Comparison of ENCODE assay signal across 18 cellular contexts in genomic region chr2:603869-604268, GRCh38.
DNase-seq lines count a peak whose midpoint lies in the region; ATAC-seq and TF ChIP-seq lines count a peak whose summit lies in the region.
"Had no signal": no experiment of that assay in that cellular context is flagged by ENCODE, and none has a peak within 500 bp of the region (broad histone marks: within the 10 kb centered on the region; RNA-seq: fewer than 3 reads in every experiment).

No MANE protein-coding gene starts in this region.

- H4K91ac ChIP-seq in IMR-90 (ENCODE audit: insufficient read depth, low read depth, low read length) = no peak overlapping the region

- no peaks in the 10 kb centered on the region for H3K9me3 Mint-ChIP-seq in osteocyte (ENCODE audit: unreplicated experiment)

- no peak overlapping the region for H2BK20ac ChIP-seq in IMR-90 (ENCODE audit: low read depth, low read length)

- H3K4me3 ChIP-seq in IMR-90 (ENCODE audit: insufficient read depth, low read depth, low read length) = no peak overlapping the region
- H3K4me3 ChIP-seq: MG63, Peyer's patch had no signal

- H2AK9ac ChIP-seq in IMR-90 (replicated peaks; ENCODE audit: low read depth, low read length, poor library complexity) = no peak overlapping the region

- H3K27ac ChIP-seq in IMR-90 (ENCODE audit: insufficient read depth, low read length) = no peak overlapping the region
- H3K27ac ChIP-seq: 22Rv1, Peyer's patch had no signal

- H2AFZ ChIP-seq in IMR-90 (replicated peaks; ENCODE audit: low read length, poor library complexity) = peak overlapping the region; percentile 23

- ATAC-seq in IMR-90 (ENCODE audit: low read depth) = no peak
- ATAC-seq in stimulated activated naive CD8-positive, alpha-beta T cell treated with anti-CD3 and anti-CD28 coated beads, Interleukin-15, Interleukin-2, amounts not matched to agents 100 U/mL and 50 U/mL, for 24 hours = no peak

- H3K23ac ChIP-seq in IMR-90 (ENCODE audit: low read depth, low read length) = no peak overlapping the region

- WGBS in IMR-90 (ENCODE audit: extremely low coverage in 2 of 2, insufficient read length in 1 of 2), 2 experiments = no CpG with 5 or more reads among the region's 8 CpGs

- intact Hi-C loops in IMR-90 (cut with micrococcal nuclease) = no loop called here

- no peak overlapping the region for H2BK5ac ChIP-seq in IMR-90 (ENCODE audit: low read depth, low read length, poor library complexity, severe bottlenecking)

- no peaks in the 10 kb centered on the region for H3K36me3 ChIP-seq in IMR-90 (ENCODE audit: control insufficient read depth, insufficient read depth, low read length)
- H3K36me3 ChIP-seq: BE2C, MG63, Peyer's patch had no signal

- no peak overlapping the region for H2BK15ac ChIP-seq in IMR-90 (ENCODE audit: low read depth, low read length)

- no peak for TF ChIP-seq POLR2A in IMR-90 (IDR thresholded peaks at IDR 0.05; ENCODE audit: low read depth, low read length)

- no TSS peak for BruUV-seq in IMR-90 (replicated peaks; lab: Mats Ljungman, UMichigan)

- H3K27me3 Mint-ChIP-seq in osteocyte (ENCODE audit: unreplicated experiment) = peaks cover 4% of the 10 kb centered on the region
- H3K27me3 Mint-ChIP-seq: CD4-positive, alpha-beta memory T cell had no signal

- H3K36me3 Mint-ChIP-seq in osteocyte (ENCODE audit: unreplicated experiment) = no peaks in the 10 kb centered on the region
- H3K36me3 Mint-ChIP-seq: CD4-positive, alpha-beta memory T cell had no signal

- peaks cover 39% of the 10 kb centered on the region for H3K9me3 ChIP-seq in IMR-90 (ENCODE audit: control insufficient read depth, insufficient read depth, low read length)
- H3K9me3 ChIP-seq: BE2C, MG63, Peyer's patch had no signal

- no peak overlapping the region for H3K9ac ChIP-seq in IMR-90 (ENCODE audit: low read depth, low read length)

- H3K27ac Mint-ChIP-seq in osteocyte (ENCODE audit: unreplicated experiment) = no peak overlapping the region
- H3K27ac Mint-ChIP-seq: CD4-positive, alpha-beta memory T cell had no signal

- no peak overlapping the region for H3K18ac ChIP-seq in IMR-90 (ENCODE audit: low read depth, low read length)

- no peak overlapping the region for H3K4ac ChIP-seq in IMR-90 (ENCODE audit: low read depth, low read length)

- in situ Hi-C loops in IMR-90 (cut with MboI; ENCODE audit: low sequenced_read_pairs) = no loop called here

- no peak overlapping the region for H4K5ac ChIP-seq in IMR-90 (ENCODE audit: low read depth, low read length)

- H4K8ac ChIP-seq in IMR-90 (ENCODE audit: low read depth in 2 of 2, low read length in 2 of 2) = no peak overlapping the region

- no peak for TF ChIP-seq RAD21 in IMR-90 (IDR thresholded peaks at IDR 0.05; ENCODE audit: low read length)

- no peak overlapping the region for H3K4me2 ChIP-seq in IMR-90 (ENCODE audit: low read depth, low read length)

- H3K4me3 Mint-ChIP-seq in osteocyte (ENCODE audit: unreplicated experiment) = no peak overlapping the region
- H3K4me3 Mint-ChIP-seq: CD4-positive, alpha-beta memory T cell had no signal

- dilution Hi-C loops in IMR-90 (cut with HindIII; ENCODE audit: low sequenced_read_pairs, unreplicated experiment) = no loop called here

- no peak overlapping the region for H3K14ac ChIP-seq in IMR-90 (replicated peaks; ENCODE audit: low read depth, low read length)

- CTCF ChIA-PET in IMR-90 (lab: Yijun Ruan, JAX) = no interaction called here

- no peaks in the 10 kb centered on the region for H3K27me3 ChIP-seq in IMR-90 (ENCODE audit: control insufficient read depth, insufficient read depth, low read length)
- H3K27me3 ChIP-seq: BE2C, MG63, Peyer's patch had no signal

- H3K4me1 ChIP-seq in IMR-90 (ENCODE audit: control insufficient read depth, insufficient read depth, low read length) = no peaks in the 10 kb centered on the region
- H3K4me1 ChIP-seq: BE2C, Peyer's patch had no signal

- H3K56ac ChIP-seq in IMR-90 (ENCODE audit: extremely low read depth, insufficient read depth, low read length) = no peak overlapping the region

- peaks cover 5% of the 10 kb centered on the region for H3K4me1 Mint-ChIP-seq in osteocyte (ENCODE audit: unreplicated experiment)

- DNase-seq in NCI-H2171 treated with DMSO at 0.1 percent for 48 hours (lab: John Stamatoyannopoulos, UW) (peak; percentile 39), NCI-H2171 (lab: John Stamatoyannopoulos, UW) (no peak), IMR-90 (no peak), cerebellum (ENCODE audit: low spot score) (peak; percentile 80), osteocyte (ENCODE audit: extremely low spot score, unreplicated experiment) (peak; percentile 64), iPS-NIHi11 (ENCODE audit: low spot score) (no peak)
- DNase-seq in stimulated activated CD4-positive, alpha-beta T cell treated with anti-CD3 and anti-CD28 coated beads, Interleukin-4, amount 100 ng/mL, for 24 hours = no peak
- no peak for DNase-seq in stimulated activated naive CD8-positive, alpha-beta T cell treated with anti-CD3 and anti-CD28 coated beads, Interleukin-15, Interleukin-2, amounts not matched to agents 100 U/mL and 50 U/mL, for 24 hours
- DNase-seq: BE2C; CD4-positive, alpha-beta memory T cell; MG63; NCI-H1092 treated with DMSO at 0.1 percent for 48 hours; NCI-H2081 treated with DMSO at 0.1 percent for 48 hours; NCI-H2227 treated with DMSO at 0.1 percent for 48 hours; NCI-H524; Peyer's patch; SHP77 had no signal

- H2BK120ac ChIP-seq in IMR-90 (ENCODE audit: low read depth, low read length) = no peak overlapping the region

- no peak overlapping the region for H2AK5ac ChIP-seq in IMR-90 (ENCODE audit: low read depth, low read length)

- H4K20me1 ChIP-seq in IMR-90 (ENCODE audit: insufficient read depth, low read length) = no peaks in the 10 kb centered on the region

- H3K79me1 ChIP-seq in IMR-90 (ENCODE audit: low read depth in 1 of 2, low read length in 2 of 2) = no peaks in the 10 kb centered on the region

- POLR2A ChIA-PET in IMR-90 (lab: Charles Lee; ENCODE audit: unreplicated experiment) = no interaction called here

- TF ChIP-seq CTCF in IMR-90 (conservative IDR thresholded peaks at IDR 0.05; ENCODE audit: low read depth, low read length) (no peak), osteocyte (IDR thresholded peaks at IDR 0.05) (no peak)

- H3K9me1 ChIP-seq in IMR-90 (ENCODE audit: insufficient read depth, low read length) = no peaks in the 10 kb centered on the region

TF ChIP-seq in IMR-90, 13 proteins besides CTCF, POLR2A, EP300 and RAD21:
- TF ChIP-seq NFE2L2 (IDR thresholded peaks at IDR 0.05; ENCODE audit: low read depth, low read length) (no peak), SMC3 (IDR thresholded peaks at IDR 0.05; ENCODE audit: low read depth, low read length) (no peak), MXI1 (IDR thresholded peaks at IDR 0.05; ENCODE audit: borderline replicate concordance, low read depth, low read length) (no peak), CHD1 (IDR thresholded peaks at IDR 0.05; ENCODE audit: low read depth, low read length) (no peak), USF2 (IDR thresholded peaks at IDR 0.05; ENCODE audit: low read depth, low read length) (no peak), FOS (IDR thresholded peaks at IDR 0.05; ENCODE audit: low read depth, low read length) (no peak), RCOR1 (IDR thresholded peaks at IDR 0.05; ENCODE audit: insufficient replicate concordance, low read length) (no peak), BHLHE40 (IDR thresholded peaks at IDR 0.05; ENCODE audit: low read depth, low read length) (no peak), RFX5 (IDR thresholded peaks at IDR 0.05; ENCODE audit: low read depth, low read length) (no peak), CEBPB (IDR thresholded peaks at IDR 0.05; ENCODE audit: low read depth, low read length) (no peak)
TF ChIP-seq in IMR-90: peak in this region for 0.

Comparison
In these comparisons a context has a peak if more than half of its experiments do, and no peak if none do; other contexts are left out.
1. DNase-seq: peak in NCI-H2171 treated with DMSO at 0.1 percent for 48 hours (single experiment), cerebellum (single experiment) and osteocyte (single experiment); none in NCI-H2171 (single experiment), IMR-90 (single experiment), iPS-NIHi11 (single experiment), stimulated activated CD4-positive, alpha-beta T cell treated with anti-CD3 and anti-CD28 coated beads, Interleukin-4, amount 100 ng/mL, for 24 hours (single experiment) and stimulated activated naive CD8-positive, alpha-beta T cell treated with anti-CD3 and anti-CD28 coated beads, Interleukin-15, Interleukin-2, amounts not matched to agents 100 U/mL and 50 U/mL, for 24 hours (single experiment).